ENCODE assay signal across 1 cellular context in the genomic region with DNA sequence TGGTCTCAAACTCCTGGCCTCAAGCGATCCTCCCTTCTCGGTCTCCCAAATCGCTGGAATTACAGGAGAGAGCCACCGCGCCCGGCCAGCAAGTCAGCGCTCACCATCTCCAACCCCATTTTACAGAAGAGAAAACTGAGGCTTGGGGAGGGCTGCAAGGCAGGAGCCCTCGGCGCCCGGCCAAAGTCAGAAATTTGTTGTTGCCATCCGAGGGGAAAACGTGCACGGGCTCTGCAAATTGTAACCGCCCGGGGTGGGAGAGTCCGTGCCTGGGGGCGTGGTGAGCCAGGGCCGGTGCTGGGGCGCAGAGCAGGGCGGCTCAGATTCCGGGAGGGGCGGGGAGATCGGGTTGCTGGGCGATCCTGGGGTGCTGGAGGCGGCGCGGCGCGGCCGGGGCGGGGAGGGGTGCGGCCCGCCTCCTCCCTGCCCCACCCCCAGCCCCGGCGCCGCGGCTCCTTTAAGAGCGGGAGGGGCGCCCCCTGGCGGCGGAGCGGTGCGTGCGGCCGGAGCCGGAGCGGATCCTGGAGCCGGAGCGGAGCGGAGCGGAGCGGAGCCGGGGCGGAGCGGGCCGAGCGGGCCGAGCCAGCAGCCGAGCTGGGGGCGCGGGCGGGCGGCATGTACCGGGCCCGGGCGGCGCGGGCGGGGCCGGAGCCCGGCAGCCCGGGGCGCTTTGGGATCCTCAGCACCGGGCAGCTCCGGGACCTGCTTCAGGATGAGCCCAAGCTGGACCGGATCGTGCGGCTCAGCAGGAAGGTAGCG.
TF ChIP-seq lines count a peak whose summit lies in the region.

TSS of gene VPS37D (plus strand) at position 488 of the 759 bp plus-strand sequence. CDS start at position 616, 128 bp downstream.

TF ChIP-seq in GM23338, 12 proteins besides CTCF, POLR2A, EP300 and RAD21 (continued from another document):
- TF ChIP-seq JUNB (IDR thresholded peaks at IDR 0.05; ENCODE audit: unreplicated experiment) (no peak), ZNF114 (CRISPR knock-in tag; IDR thresholded peaks at IDR 0.05) (0 out of 2 replicates have a peak, but pooled peaks have one; percentile 81), STAT1 (IDR thresholded peaks at IDR 0.05; ENCODE audit: unreplicated experiment) (no peak), NANOG (IDR thresholded peaks at IDR 0.05; ENCODE audit: borderline replicate concordance) (no peak), POLR2AphosphoS5 (IDR thresholded peaks at IDR 0.05; ENCODE audit: low read depth) (0 out of 2 replicates have a peak, but pooled peaks have one; percentile 19)
TF ChIP-seq in GM23338: peak in this region for 3.
